20 cellular contexts compared by ENCODE assay signal in genomic region chr1:55815745-55816455, GRCh38.
"Had no signal": no experiment of that assay in that cellular context is flagged by ENCODE, and none has a peak within 500 bp of the region (broad histone marks: within the 10 kb centered on the region; RNA-seq: fewer than 3 reads in every experiment).

No MANE protein-coding gene starts in this region.

- H3K27ac ChIP-seq: adrenal gland, cardiac muscle cell, gastroesophageal sphincter, heart right ventricle, right atrium auricular region, stomach, testis, VCaP had no signal

- H3K36me3 ChIP-seq: adrenal gland, cardiac muscle cell, gastroesophageal sphincter, heart right ventricle, right atrium auricular region, stomach had no signal

- H3K9me3 ChIP-seq: adrenal gland, gastroesophageal sphincter, heart right ventricle, right atrium auricular region, stomach, testis had no signal

- ATAC-seq: gastroesophageal sphincter, natural killer cell had no signal

- H3K27me3 Mint-ChIP-seq: activated CD4-positive, alpha-beta memory T cell treated with anti-CD3 and anti-CD28 coated beads for 36 hours; progenitor cell of endocrine pancreas had no signal

- H3K4me1 Mint-ChIP-seq: activated naive CD4-positive, alpha-beta T cell treated with anti-CD3 and anti-CD28 coated beads, Interleukin-2, amount 50 U/mL, for 24 hours; natural killer cell had no signal

- H3K27me3 ChIP-seq: adrenal gland, cardiac muscle cell, gastroesophageal sphincter, heart right ventricle, right atrium auricular region, stomach, testis had no signal

- H3K4me1 ChIP-seq: gastroesophageal sphincter, right atrium auricular region, stomach, testis had no signal

- H3K9me3 Mint-ChIP-seq: activated CD4-positive, alpha-beta memory T cell treated with anti-CD3 and anti-CD28 coated beads for 36 hours; activated naive CD4-positive, alpha-beta T cell treated with anti-CD3 and anti-CD28 coated beads, Interleukin-2, amount 50 U/mL, for 24 hours; activated T-cell treated with anti-CD3 and anti-CD28 coated beads, Interleukin-2, amount 50 U/mL, for 24 hours; natural killer cell had no signal

- H3K4me3 Mint-ChIP-seq: activated CD4-positive, alpha-beta memory T cell treated with anti-CD3 and anti-CD28 coated beads for 36 hours; activated CD4-positive, alpha-beta T cell treated with anti-CD3 and anti-CD28 coated beads for 36 hours; activated naive CD4-positive, alpha-beta T cell treated with anti-CD3 and anti-CD28 coated beads, Interleukin-2, amount 50 U/mL, for 24 hours; activated T-cell treated with anti-CD3 and anti-CD28 coated beads, Interleukin-2, amount 50 U/mL, for 24 hours; natural killer cell had no signal

- H3K36me3 Mint-ChIP-seq: activated CD4-positive, alpha-beta memory T cell treated with anti-CD3 and anti-CD28 coated beads for 36 hours; activated naive CD4-positive, alpha-beta T cell treated with anti-CD3 and anti-CD28 coated beads, Interleukin-2, amount 50 U/mL, for 24 hours; natural killer cell had no signal

- H3K4me3 ChIP-seq: adrenal gland, cardiac muscle cell, gastroesophageal sphincter, heart right ventricle, right atrium auricular region, stomach, testis had no signal

- DNase-seq: activated CD4-positive, alpha-beta memory T cell treated with anti-CD3 and anti-CD28 coated beads for 36 hours; activated effector memory CD4-positive, alpha-beta T cell treated with Interleukin-2 at 50 U/mL for 16 hours; activated T-cell treated with anti-CD3 and anti-CD28 coated beads, Interleukin-2, amount 50 U/mL, for 24 hours; erythroblast; heart right ventricle; islet precursor cell; natural killer cell; nucleus accumbens; small intestine; stomach; T-helper 9 cell; testis had no signal

- H3K27ac Mint-ChIP-seq: activated CD4-positive, alpha-beta memory T cell treated with anti-CD3 and anti-CD28 coated beads for 36 hours; activated CD4-positive, alpha-beta T cell treated with anti-CD3 and anti-CD28 coated beads for 36 hours; activated naive CD4-positive, alpha-beta T cell treated with anti-CD3 and anti-CD28 coated beads, Interleukin-2, amount 50 U/mL, for 24 hours; activated T-cell treated with anti-CD3 and anti-CD28 coated beads, Interleukin-2, amount 50 U/mL, for 24 hours; natural killer cell; progenitor cell of endocrine pancreas had no signal
